ENCODE assay signal across 33 cellular contexts in the genomic region with DNA sequence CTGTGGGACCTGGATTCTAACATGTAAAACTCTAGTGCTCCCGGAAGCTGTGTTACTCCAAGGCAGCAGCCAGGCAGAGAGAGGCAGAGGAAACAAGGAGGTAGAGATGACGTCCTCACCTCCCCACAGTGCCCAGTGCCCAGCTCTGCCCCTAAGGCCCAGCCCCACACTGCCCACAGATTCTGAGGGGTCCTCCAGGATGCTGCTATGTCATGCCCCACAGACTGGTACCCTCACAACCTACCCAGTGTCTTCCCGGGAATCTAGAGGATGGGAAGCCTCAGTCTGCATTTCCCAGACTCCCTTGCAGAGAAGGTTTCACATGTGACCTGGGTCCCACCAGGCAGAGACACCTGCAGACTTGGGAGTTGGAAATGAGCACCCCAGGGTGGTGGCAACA.
"Had no signal": no experiment of that assay in that cellular context is flagged by ENCODE, and none has a peak within 500 bp of the region (broad histone marks: within the 10 kb centered on the region; RNA-seq: fewer than 3 reads in every experiment).

No MANE protein-coding gene starts in this region.

- DNase-seq: Karpas-422, Kasumi-1, MG63, MM.1S, NCI-H1048, NCI-H1092, NCI-H1092 treated with DMSO at 0.1 percent for 48 hours, NCI-H1105, NCI-H1105 treated with DMSO at 0.1 percent for 48 hours, NCI-H1417, NCI-H1417 treated with DMSO at 0.1 percent for 48 hours, NCI-H1436, NCI-H1436 treated with DMSO at 0.1 percent for 48 hours, NCI-H146, NCI-H1694, NCI-H1694 treated with DMSO at 0.1 percent for 48 hours, NCI-H187, NCI-H187 treated with DMSO at 0.1 percent for 48 hours, NCI-H1930, NCI-H2029, NCI-H2029 treated with DMSO at 0.1 percent for 48 hours, NCI-H2081, NCI-H2081 treated with DMSO at 0.1 percent for 48 hours, NCI-H2107, NCI-H2171, NCI-H2171 treated with DMSO at 0.1 percent for 48 hours, NCI-H2227 treated with DMSO at 0.1 percent for 48 hours, NCI-H226, NCI-H345, NCI-H446, NCI-H446 treated with DMSO at 0.1 percent for 48 hours, NCI-H510A had no signal

- H3K4me2 ChIP-seq: KMS-11 had no signal

- H3K36me3 ChIP-seq: MG63 had no signal

- H3K4me3 ChIP-seq: MG63 had no signal

- H3K9ac ChIP-seq: KMS-11 had no signal

- H3K27me3 ChIP-seq: MG63 had no signal

- H3K27ac ChIP-seq: KMS-11 had no signal

- H3K9me3 ChIP-seq: MG63 had no signal
